Comparison of ENCODE assay signal across 1 cellular context in the genomic region with DNA sequence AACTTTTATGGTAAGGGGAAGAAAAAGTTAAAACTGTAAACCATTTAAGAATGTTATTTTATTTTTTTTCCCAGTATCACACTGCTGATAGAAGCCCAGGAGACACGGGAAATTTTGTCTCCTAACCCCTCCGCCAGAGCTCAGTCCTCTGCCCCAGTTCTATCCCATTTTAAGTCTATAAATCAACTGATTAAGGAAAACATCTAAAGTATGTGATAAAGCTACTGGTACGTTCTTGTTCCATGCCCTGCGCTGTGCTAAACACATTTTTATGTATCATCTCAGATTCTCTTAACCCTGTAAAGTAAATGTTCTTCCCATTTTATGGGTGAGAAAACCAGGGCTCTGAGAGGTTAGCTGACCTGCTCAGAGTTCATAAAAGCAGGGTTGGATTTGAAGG.
TF ChIP-seq lines count a peak whose summit lies in the region.

No MANE protein-coding gene starts in this region.

TF ChIP-seq in SK-N-SH, 30 proteins besides CTCF, POLR2A, EP300 and RAD21 (continued from another document):
- TF ChIP-seq, protein P1, sequence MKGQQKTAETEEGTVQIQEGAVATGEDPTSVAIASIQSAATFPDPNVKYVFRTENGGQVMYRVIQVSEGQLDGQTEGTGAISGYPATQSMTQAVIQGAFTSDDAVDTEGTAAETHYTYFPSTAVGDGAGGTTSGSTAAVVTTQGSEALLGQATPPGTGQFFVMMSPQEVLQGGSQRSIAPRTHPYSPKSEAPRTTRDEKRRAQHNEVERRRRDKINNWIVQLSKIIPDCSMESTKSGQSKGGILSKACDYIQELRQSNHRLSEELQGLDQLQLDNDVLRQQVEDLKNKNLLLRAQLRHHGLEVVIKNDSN (IDR thresholded peaks at IDR 0.05; ENCODE audit: borderline replicate concordance, low read depth) = no peak
- no peak for TF ChIP-seq POLR2AphosphoS5 (IDR thresholded peaks at IDR 0.05; ENCODE audit: low read depth, low read length)
- TF ChIP-seq, protein P2, sequence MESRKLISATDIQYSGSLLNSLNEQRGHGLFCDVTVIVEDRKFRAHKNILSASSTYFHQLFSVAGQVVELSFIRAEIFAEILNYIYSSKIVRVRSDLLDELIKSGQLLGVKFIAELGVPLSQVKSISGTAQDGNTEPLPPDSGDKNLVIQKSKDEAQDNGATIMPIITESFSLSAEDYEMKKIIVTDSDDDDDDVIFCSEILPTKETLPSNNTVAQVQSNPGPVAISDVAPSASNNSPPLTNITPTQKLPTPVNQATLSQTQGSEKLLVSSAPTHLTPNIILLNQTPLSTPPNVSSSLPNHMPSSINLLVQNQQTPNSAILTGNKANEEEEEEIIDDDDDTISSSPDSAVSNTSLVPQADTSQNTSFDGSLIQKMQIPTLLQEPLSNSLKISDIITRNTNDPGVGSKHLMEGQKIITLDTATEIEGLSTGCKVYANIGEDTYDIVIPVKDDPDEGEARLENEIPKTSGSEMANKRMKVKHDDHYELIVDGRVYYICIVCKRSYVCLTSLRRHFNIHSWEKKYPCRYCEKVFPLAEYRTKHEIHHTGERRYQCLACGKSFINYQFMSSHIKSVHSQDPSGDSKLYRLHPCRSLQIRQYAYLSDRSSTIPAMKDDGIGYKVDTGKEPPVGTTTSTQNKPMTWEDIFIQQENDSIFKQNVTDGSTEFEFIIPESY (IDR thresholded peaks at IDR 0.05; ENCODE audit: borderline replicate concordance, low read depth) = no peak
- no peak for TF ChIP-seq CHD2 (IDR thresholded peaks at IDR 0.05; ENCODE audit: low read length, partially characterized antibody)
- TF ChIP-seq, protein P3, sequence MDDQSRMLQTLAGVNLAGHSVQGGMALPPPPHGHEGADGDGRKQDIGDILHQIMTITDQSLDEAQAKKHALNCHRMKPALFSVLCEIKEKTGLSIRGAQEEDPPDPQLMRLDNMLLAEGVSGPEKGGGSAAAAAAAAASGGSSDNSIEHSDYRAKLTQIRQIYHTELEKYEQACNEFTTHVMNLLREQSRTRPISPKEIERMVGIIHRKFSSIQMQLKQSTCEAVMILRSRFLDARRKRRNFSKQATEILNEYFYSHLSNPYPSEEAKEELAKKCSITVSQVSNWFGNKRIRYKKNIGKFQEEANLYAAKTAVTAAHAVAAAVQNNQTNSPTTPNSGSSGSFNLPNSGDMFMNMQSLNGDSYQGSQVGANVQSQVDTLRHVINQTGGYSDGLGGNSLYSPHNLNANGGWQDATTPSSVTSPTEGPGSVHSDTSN (IDR thresholded peaks at IDR 0.05) = no peak
- TF ChIP-seq EZH2phosphoT487 (IDR thresholded peaks at IDR 0.05; ENCODE audit: borderline replicate concordance, low read depth) = no peak
- no peak for TF ChIP-seq FOSL2 (IDR thresholded peaks at IDR 0.05; ENCODE audit: borderline replicate concordance, low read depth)
- TF ChIP-seq, protein P4, sequence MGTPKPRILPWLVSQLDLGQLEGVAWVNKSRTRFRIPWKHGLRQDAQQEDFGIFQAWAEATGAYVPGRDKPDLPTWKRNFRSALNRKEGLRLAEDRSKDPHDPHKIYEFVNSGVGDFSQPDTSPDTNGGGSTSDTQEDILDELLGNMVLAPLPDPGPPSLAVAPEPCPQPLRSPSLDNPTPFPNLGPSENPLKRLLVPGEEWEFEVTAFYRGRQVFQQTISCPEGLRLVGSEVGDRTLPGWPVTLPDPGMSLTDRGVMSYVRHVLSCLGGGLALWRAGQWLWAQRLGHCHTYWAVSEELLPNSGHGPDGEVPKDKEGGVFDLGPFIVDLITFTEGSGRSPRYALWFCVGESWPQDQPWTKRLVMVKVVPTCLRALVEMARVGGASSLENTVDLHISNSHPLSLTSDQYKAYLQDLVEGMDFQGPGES (IDR thresholded peaks at IDR 0.05; ENCODE audit: low read depth, low read length) = no peak
- TF ChIP-seq GATA2 (CRISPR knock-in tag; IDR thresholded peaks at IDR 0.05) = no peak
